29 cellular contexts compared by ENCODE assay signal in the genomic region with DNA sequence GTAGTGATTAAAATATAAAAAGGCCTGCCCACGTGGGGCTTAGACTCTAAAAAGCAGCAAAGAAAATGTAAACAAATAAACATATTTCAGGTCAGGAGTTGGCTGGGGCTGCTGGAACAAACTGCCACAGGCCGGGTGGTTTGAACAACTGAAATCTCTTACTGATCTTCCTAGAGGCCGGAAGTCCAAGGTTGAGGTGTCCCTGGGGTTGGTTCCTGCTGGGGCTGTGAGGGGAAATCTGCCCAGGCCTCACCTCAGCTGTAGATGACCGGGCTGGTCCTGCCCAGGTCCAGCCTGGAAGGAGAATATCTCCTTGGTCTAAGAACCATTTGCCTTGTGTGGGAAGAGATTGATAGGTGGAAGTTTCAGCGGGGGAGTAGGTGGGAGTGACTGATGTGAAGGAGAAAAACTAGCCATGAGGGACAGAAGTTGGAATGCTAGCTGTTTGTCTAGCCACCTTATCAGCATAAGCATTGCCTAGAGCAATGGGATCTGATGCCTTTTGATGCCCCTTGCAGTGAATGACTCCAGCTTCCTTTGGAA.
"Had no signal": no experiment of that assay in that cellular context is flagged by ENCODE, and none has a peak within 500 bp of the region (broad histone marks: within the 10 kb centered on the region; RNA-seq: fewer than 3 reads in every experiment).

No MANE protein-coding gene starts in this region.

- H3K27ac ChIP-seq: dorsolateral prefrontal cortex, esophagus muscularis mucosa, foreskin keratinocyte, gastroesophageal sphincter, heart left ventricle, hepatocyte, neutrophil, parathyroid adenoma, testis, tibial artery had no signal

- H3K4me3 ChIP-seq: dorsolateral prefrontal cortex, esophagus muscularis mucosa, gastroesophageal sphincter, heart left ventricle, hepatocyte, lung, mucosa of descending colon, smooth muscle cell, testis, tibial artery had no signal

- H3K27me3 ChIP-seq: dorsolateral prefrontal cortex, esophagus muscularis mucosa, foreskin keratinocyte, gastroesophageal sphincter, heart left ventricle, hepatocyte, neutrophil, testis, tibial artery had no signal

- H3K4me1 Mint-ChIP-seq: memory B cell; naive B cell; stimulated activated memory B cell treated with anti-CD40 and anti-IgM and Interleukin-4, amounts not matched to agents 10 μg/mL and 1 μg/mL and 100 μg/mL, for 72 hours had no signal

- H3K27me3 Mint-ChIP-seq: naive B cell, progenitor cell of endocrine pancreas, type B pancreatic cell had no signal

- DNase-seq: dorsolateral prefrontal cortex; effector CD4-positive, alpha-beta T cell; foreskin keratinocyte; heart left ventricle; kidney; mucosa of descending colon; naive B cell; stimulated activated CD4-positive, alpha-beta T cell treated with anti-CD3 and anti-CD28 coated beads, Interleukin-2, amount 100 ng/mL, for 24 hours; stimulated activated CD4-positive, alpha-beta T cell treated with anti-CD3 and anti-CD28 coated beads, Interleukin-4, amount 100 ng/mL, for 24 hours; stimulated activated naive CD8-positive, alpha-beta T cell treated with anti-CD3 and anti-CD28 coated beads, Interleukin-15, Interleukin-2, amounts not matched to agents 100 U/mL and 50 U/mL, for 24 hours; substantia nigra; testis; tibial artery had no signal

- H3K9me3 Mint-ChIP-seq: memory B cell; mesothelial cell of epicardium; naive B cell; natural killer cell treated with Interleukin-12 subunit alpha and Interleukin-12 subunit beta and Interleukin-15 and Interleukin-18, amount 100 ng/mL, for 72 hours; neural crest cell; stimulated activated memory B cell treated with anti-CD40 and anti-IgM and Interleukin-4, amounts not matched to agents 10 μg/mL and 1 μg/mL and 100 μg/mL, for 72 hours; type B pancreatic cell had no signal

- H3K36me3 ChIP-seq: esophagus muscularis mucosa, gastroesophageal sphincter, heart left ventricle, neutrophil, tibial artery had no signal

- H3K36me3 Mint-ChIP-seq: memory B cell; mesothelial cell of epicardium; naive B cell; natural killer cell treated with Interleukin-12 subunit alpha and Interleukin-12 subunit beta and Interleukin-15 and Interleukin-18, amount 100 ng/mL, for 72 hours; stimulated activated memory B cell treated with anti-CD40 and anti-IgM and Interleukin-4, amounts not matched to agents 10 μg/mL and 1 μg/mL and 100 μg/mL, for 72 hours; type B pancreatic cell had no signal

- H3K4me3 Mint-ChIP-seq: memory B cell; mesothelial cell of epicardium; naive B cell; natural killer cell treated with Interleukin-12 subunit alpha and Interleukin-12 subunit beta and Interleukin-15 and Interleukin-18, amount 100 ng/mL, for 72 hours; neural crest cell; stimulated activated memory B cell treated with anti-CD40 and anti-IgM and Interleukin-4, amounts not matched to agents 10 μg/mL and 1 μg/mL and 100 μg/mL, for 72 hours; type B pancreatic cell had no signal

- H3K4me1 ChIP-seq: foreskin keratinocyte, gastroesophageal sphincter, parathyroid adenoma, testis, tibial artery had no signal

- ATAC-seq: foreskin keratinocyte; gastroesophageal sphincter; heart left ventricle; left lobe of liver; mucosa of descending colon; natural killer cell treated with Interleukin-12 subunit alpha and Interleukin-12 subunit beta and Interleukin-15 and Interleukin-18, amount 100 ng/mL, for 72 hours; sciatic nerve; stimulated activated memory B cell treated with anti-CD40 and anti-IgM and Interleukin-4, amounts not matched to agents 10 μg/mL and 1 μg/mL and 100 μg/mL, for 72 hours; stimulated activated naive CD8-positive, alpha-beta T cell treated with anti-CD3 and anti-CD28 coated beads, Interleukin-15, Interleukin-2, amounts not matched to agents 100 U/mL and 50 U/mL, for 24 hours had no signal

- H3K27ac Mint-ChIP-seq: memory B cell; mesothelial cell of epicardium; naive B cell; natural killer cell treated with Interleukin-12 subunit alpha and Interleukin-12 subunit beta and Interleukin-15 and Interleukin-18, amount 100 ng/mL, for 72 hours; progenitor cell of endocrine pancreas; stimulated activated memory B cell treated with anti-CD40 and anti-IgM and Interleukin-4, amounts not matched to agents 10 μg/mL and 1 μg/mL and 100 μg/mL, for 72 hours; type B pancreatic cell had no signal

- H3K9ac ChIP-seq: parathyroid adenoma had no signal

- H3K9me3 ChIP-seq: esophagus muscularis mucosa, gastroesophageal sphincter, heart left ventricle, mucosa of descending colon, neutrophil, testis, tibial artery had no signal
